ENCODE assay signal across 1 cellular context in the genomic region with DNA sequence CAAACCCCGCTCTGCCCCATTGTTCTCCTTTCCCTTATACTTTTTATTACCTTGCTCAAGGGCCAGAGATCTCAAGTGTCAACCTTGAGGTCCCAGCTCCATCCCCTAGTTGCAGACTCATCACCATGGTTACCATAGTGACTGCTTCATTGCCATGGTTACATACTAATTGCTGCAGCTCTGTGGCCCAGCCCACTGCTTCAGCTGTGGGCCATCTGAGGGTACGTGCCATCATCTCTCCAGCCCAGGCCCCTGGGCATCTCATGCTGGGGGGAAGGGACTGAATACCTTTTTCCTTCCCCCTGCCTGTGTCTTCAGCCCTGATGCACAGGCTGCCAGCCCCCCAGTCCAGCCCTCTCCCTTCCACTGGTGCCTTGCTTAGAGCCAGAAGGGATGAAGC.
TF ChIP-seq lines count a peak whose summit lies in the region.

No MANE protein-coding gene starts in this region.

TF ChIP-seq in HepG2, 621 proteins besides CTCF, POLR2A, EP300 and RAD21:
- TF ChIP-seq, protein P1, sequence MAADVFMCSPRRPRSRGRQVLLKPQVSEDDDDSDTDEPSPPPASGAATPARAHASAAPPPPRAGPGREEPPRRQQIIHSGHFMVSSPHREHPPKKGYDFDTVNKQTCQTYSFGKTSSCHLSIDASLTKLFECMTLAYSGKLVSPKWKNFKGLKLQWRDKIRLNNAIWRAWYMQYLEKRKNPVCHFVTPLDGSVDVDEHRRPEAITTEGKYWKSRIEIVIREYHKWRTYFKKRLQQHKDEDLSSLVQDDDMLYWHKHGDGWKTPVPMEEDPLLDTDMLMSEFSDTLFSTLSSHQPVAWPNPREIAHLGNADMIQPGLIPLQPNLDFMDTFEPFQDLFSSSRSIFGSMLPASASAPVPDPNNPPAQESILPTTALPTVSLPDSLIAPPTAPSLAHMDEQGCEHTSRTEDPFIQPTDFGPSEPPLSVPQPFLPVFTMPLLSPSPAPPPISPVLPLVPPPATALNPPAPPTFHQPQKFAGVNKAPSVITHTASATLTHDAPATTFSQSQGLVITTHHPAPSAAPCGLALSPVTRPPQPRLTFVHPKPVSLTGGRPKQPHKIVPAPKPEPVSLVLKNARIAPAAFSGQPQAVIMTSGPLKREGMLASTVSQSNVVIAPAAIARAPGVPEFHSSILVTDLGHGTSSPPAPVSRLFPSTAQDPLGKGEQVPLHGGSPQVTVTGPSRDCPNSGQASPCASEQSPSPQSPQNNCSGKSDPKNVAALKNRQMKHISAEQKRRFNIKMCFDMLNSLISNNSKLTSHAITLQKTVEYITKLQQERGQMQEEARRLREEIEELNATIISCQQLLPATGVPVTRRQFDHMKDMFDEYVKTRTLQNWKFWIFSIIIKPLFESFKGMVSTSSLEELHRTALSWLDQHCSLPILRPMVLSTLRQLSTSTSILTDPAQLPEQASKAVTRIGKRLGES (CRISPR knock-in tag; IDR thresholded peaks at IDR 0.05; ENCODE audit: borderline replicate concordance) = no peak
- peak; percentile 53; the same call in 1 of the 2 replicates for TF ChIP-seq RFX1 (IDR thresholded peaks at IDR 0.05)
